ENCODE assay signal across 10 cellular contexts in the genomic region with DNA sequence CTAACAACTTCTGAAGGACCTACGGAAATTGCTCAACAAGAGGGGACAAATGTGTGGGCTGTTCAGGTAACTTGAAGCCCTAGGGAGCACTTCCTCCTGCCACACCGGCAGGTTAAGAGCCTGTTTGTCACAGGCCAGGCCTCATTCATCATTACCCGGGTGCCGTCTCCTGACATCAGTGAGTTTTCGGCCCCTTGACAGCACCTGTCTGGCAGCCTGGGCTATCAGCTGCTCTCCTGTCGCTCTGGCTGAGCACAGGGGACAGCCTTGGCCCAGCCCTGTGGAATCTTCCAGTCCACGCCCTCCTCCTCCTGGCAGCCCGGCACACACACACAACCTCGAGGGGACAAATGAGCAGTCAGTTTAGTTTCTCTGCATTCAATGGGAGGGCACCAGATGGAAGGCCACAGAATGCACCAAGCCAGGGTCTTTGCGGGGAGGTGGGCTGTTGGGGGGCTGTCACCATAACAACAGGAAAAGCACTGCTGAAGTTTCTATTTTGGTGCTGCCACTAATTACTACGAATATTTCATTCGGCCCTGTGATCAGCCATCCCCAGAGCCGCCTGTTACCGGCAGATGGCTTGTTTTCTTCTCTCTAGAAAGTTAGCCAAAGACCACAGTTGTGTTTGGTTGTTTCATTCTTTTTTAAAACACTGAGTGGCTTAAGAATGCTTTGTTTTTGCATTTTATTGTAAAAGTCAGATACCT.
DNase-seq lines count a peak whose midpoint lies in the region; ATAC-seq and TF ChIP-seq lines count a peak whose summit lies in the region.
"Had no signal": no experiment of that assay in that cellular context is flagged by ENCODE, and none has a peak within 500 bp of the region (broad histone marks: within the 10 kb centered on the region; RNA-seq: fewer than 3 reads in every experiment).

No MANE protein-coding gene starts in this region.

- no peak overlapping the region for H2BK12ac ChIP-seq in H9 (ENCODE audit: insufficient read length, low read depth, low read length)

- no peak for TF ChIP-seq EP300 in sigmoid colon (IDR thresholded peaks at IDR 0.05)

- no peak overlapping the region for H3K4ac ChIP-seq in H9 (ENCODE audit: low read depth, low read length)

- no peaks in the 10 kb centered on the region for H3K9me3 ChIP-seq in H9 (ENCODE audit: control insufficient read depth, low read depth, low read length)
- H3K9me3 ChIP-seq in left lung, result no peaks in the 10 kb centered on the region
- peaks cover 0 to 2% (median 0%) of the 10 kb centered on the region in 4 donors for H3K9me3 ChIP-seq in sigmoid colon

- H4K8ac ChIP-seq in H9 (replicated peaks; ENCODE audit: insufficient read length, low read depth, low read length), result no peak overlapping the region

- H2BK15ac ChIP-seq in H9 (ENCODE audit: low read depth, low read length), result no peak overlapping the region

- H4K91ac ChIP-seq in H9 (ENCODE audit: insufficient read length, low read depth, low read length), result no peak overlapping the region

- H3K23ac ChIP-seq in H9 (ENCODE audit: insufficient read length, low read depth, low read length), result no peak overlapping the region

- ATAC-seq in left lung, result peak; percentile 92
- ATAC-seq in activated T-cell treated with anti-CD3 and anti-CD28 coated beads, Interleukin-2, amount 50 U/mL, for 72 hours (replicated peaks in 1 of 2), result no peak

- no peaks in the 10 kb centered on the region for H3K23me2 ChIP-seq in H9 (ENCODE audit: insufficient read length, low read depth, low read length, poor library complexity, severe bottlenecking)

- H3K14ac ChIP-seq in H9 (ENCODE audit: insufficient read depth, low read length), result no peak overlapping the region

- no peak overlapping the region for H3K18ac ChIP-seq in H9 (ENCODE audit: insufficient read length, low read depth, low read length)

- no peak overlapping the region for H2AK5ac ChIP-seq in H9 (ENCODE audit: insufficient read length, low read length)

- DNase-seq in DMS153 treated with DMSO at 0.1 percent for 48 hours (lab: John Stamatoyannopoulos, UW; ENCODE audit: unreplicated experiment), result peak; percentile 4
- peak; percentile 55 for DNase-seq in H9
- DNase-seq in NCI-H69 (lab: John Stamatoyannopoulos, UW), result peak; percentile 57
- peak; percentile 39 to 76 for DNase-seq in left lung
- DNase-seq in activated T-cell treated with anti-CD3 and anti-CD28 coated beads, Interleukin-2, amount 50 U/mL, for 72 hours, result no peak
- no peak for DNase-seq in brain microvascular endothelial cell
- DNase-seq in sigmoid colon, result no peak
- no peak for DNase-seq in NCI-H1930 (lab: John Stamatoyannopoulos, UW)

- H3K9ac ChIP-seq in H9 (ENCODE audit: extremely low read depth, insufficient read length, low read length), result no peak overlapping the region

- in situ Hi-C loops in brain microvascular endothelial cell (cut with HindIII; ENCODE audit: low pct_ligation_motif_present, low sequenced_read_pairs), result no loop called here

- no peaks in the 10 kb centered on the region for H3K79me2 ChIP-seq in H9 (ENCODE audit: insufficient read depth, low read length)

- no CpG with 5 or more reads among the region's 14 CpGs for WGBS in H9 (ENCODE audit: extremely low coverage, insufficient read length, low lambda C conversion rate)
- WGBS in sigmoid colon, 2 donors, result 52 to 57% methylated on average over 14 of the region's 14 CpGs

- no peak overlapping the region for H3K27ac ChIP-seq in H9 (ENCODE audit: insufficient read length, low read depth, low read length)
- H3K27ac ChIP-seq in left lung, result no peak overlapping the region
- no peak overlapping the region for H3K27ac ChIP-seq in brain microvascular endothelial cell
- peak overlapping the region in 1 of 4 donors; percentile 7 for H3K27ac ChIP-seq in sigmoid colon

- no peak overlapping the region for H4K5ac ChIP-seq in H9 (ENCODE audit: insufficient read length, low read depth, low read length)

- H3K27me3 ChIP-seq in H9 (ENCODE audit: insufficient read depth, low read length) (no peaks in the 10 kb centered on the region), left lung (no peaks in the 10 kb centered on the region), brain microvascular endothelial cell (replicated peaks) (no peaks in the 10 kb centered on the region), sigmoid colon (no peaks in the 10 kb centered on the region)

- peaks cover 8 to 17% of the 10 kb centered on the region in 2 experiments for H3K4me1 Mint-ChIP-seq in H9
- H3K4me1 Mint-ChIP-seq in activated T-cell treated with anti-CD3 and anti-CD28 coated beads, Interleukin-2, amount 50 U/mL, for 72 hours (ENCODE audit: low read depth), result no peaks in the 10 kb centered on the region
- H3K4me1 Mint-ChIP-seq: central memory CD8-positive, alpha-beta T cell had no signal

- H3K4me1 ChIP-seq in H9 (ENCODE audit: insufficient read depth, low read length) (no peaks in the 10 kb centered on the region), left lung (no peaks in the 10 kb centered on the region), sigmoid colon (peaks cover 0 to 9% (median 7%) of the 10 kb centered on the region in 4 donors)

- no peaks in the 10 kb centered on the region for H3K79me1 ChIP-seq in H9 (ENCODE audit: insufficient read depth, low read depth, low read length, poor library complexity, severe bottlenecking)

- H3K36me3 Mint-ChIP-seq in H9 (ENCODE audit: insufficient read depth in 1 of 3, low read depth in 3 of 3), result peaks cover 13 to 45% (median 21%) of the 10 kb centered on the region in 3 experiments
- H3K36me3 Mint-ChIP-seq in activated T-cell treated with anti-CD3 and anti-CD28 coated beads, Interleukin-2, amount 50 U/mL, for 72 hours (ENCODE audit: insufficient read depth in 2 of 2), result peaks cover 3% of the 10 kb centered on the region in 2 donors

- H3K27me3 Mint-ChIP-seq in H9 (ENCODE audit: low read depth), result peaks cover 2% of the 10 kb centered on the region; the same call in 1 of the 2 replicates
- H3K27me3 Mint-ChIP-seq in activated T-cell treated with anti-CD3 and anti-CD28 coated beads, Interleukin-2, amount 50 U/mL, for 72 hours (ENCODE audit: low read depth), result no peaks in the 10 kb centered on the region

- no peak overlapping the region for H2AFZ ChIP-seq in H9 (ENCODE audit: low read length)

- peaks cover 38 to 47% of the 10 kb centered on the region in 2 experiments for H3K9me3 Mint-ChIP-seq in H9
- peaks cover 4 to 9% of the 10 kb centered on the region in 2 donors for H3K9me3 Mint-ChIP-seq in activated T-cell treated with anti-CD3 and anti-CD28 coated beads, Interleukin-2, amount 50 U/mL, for 72 hours

- H4K20me1 ChIP-seq in H9 (ENCODE audit: control insufficient read depth, insufficient read depth, insufficient read length), result no peaks in the 10 kb centered on the region

- no peak overlapping the region for H2BK120ac ChIP-seq in H9 (ENCODE audit: low read depth, low read length, poor library complexity, severe bottlenecking)

- H3K4me2 ChIP-seq in H9 (ENCODE audit: insufficient read depth, insufficient read length, low read length), result no peak overlapping the region

- H3T11ph ChIP-seq in H9 (ENCODE audit: low read length), result no peak overlapping the region

- H3K56ac ChIP-seq in H9 (ENCODE audit: insufficient read length, low read depth, low read length), result no peak overlapping the region

- H3K4me3 ChIP-seq in left lung (no peak overlapping the region), brain microvascular endothelial cell (ENCODE audit: low read depth, low read length) (no peak overlapping the region), sigmoid colon (no peak overlapping the region)

- peak overlapping the region in 1 of 2 experiments; percentile 5; a peak in 1 of 5 replicates for H3K4me3 Mint-ChIP-seq in H9
- H3K4me3 Mint-ChIP-seq in activated T-cell treated with anti-CD3 and anti-CD28 coated beads, Interleukin-2, amount 50 U/mL, for 72 hours, result no peak overlapping the region
- H3K4me3 Mint-ChIP-seq: central memory CD8-positive, alpha-beta T cell; T-helper 1 cell treated with Interleukin-12 subunit alpha and Interleukin-12 subunit beta and Interleukin-4 antibody, amounts not matched to agents 30 μg/mL and 1 μg/mL, for 36 hours had no signal

- intact Hi-C loops in left lung (cut with DNase I) (no loop called here), sigmoid colon (cut with DNase I) (no loop called here)

- no peak for TF ChIP-seq POLR2A in sigmoid colon (IDR thresholded peaks at IDR 0.05)

- no peak overlapping the region for H2BK5ac ChIP-seq in H9 (ENCODE audit: insufficient read length, low read length)

- peak overlapping the region in 2 of 3 experiments; percentile 46 to 96; a peak in 3 of 7 replicates for H3K27ac Mint-ChIP-seq in H9
- no peak overlapping the region for H3K27ac Mint-ChIP-seq in activated T-cell treated with anti-CD3 and anti-CD28 coated beads, Interleukin-2, amount 50 U/mL, for 72 hours
- H3K27ac Mint-ChIP-seq: T-helper 1 cell treated with Interleukin-12 subunit alpha and Interleukin-12 subunit beta and Interleukin-4 antibody, amounts not matched to agents 30 μg/mL and 1 μg/mL, for 36 hours had no signal

- no peak overlapping the region for H2BK20ac ChIP-seq in H9 (ENCODE audit: low read depth, low read length, poor library complexity, severe bottlenecking)

- TF ChIP-seq CTCF in H9 (conservative IDR thresholded peaks at IDR 0.05) (no peak), left lung (IDR thresholded peaks at IDR 0.05) (no peak), brain microvascular endothelial cell (IDR thresholded peaks at IDR 0.05; ENCODE audit: low read depth, low read length, missing control alignments) (no peak), sigmoid colon (IDR thresholded peaks at IDR 0.05) (no peak)

- no peaks in the 10 kb centered on the region for H3K36me3 ChIP-seq in left lung
- no peaks in the 10 kb centered on the region for H3K36me3 ChIP-seq in brain microvascular endothelial cell (replicated peaks)
- no peaks in the 10 kb centered on the region for H3K36me3 ChIP-seq in sigmoid colon

Comparison
In these comparisons a context has a peak if more than half of its experiments do, and no peak if none do; other contexts are left out.
1. DNase-seq: peak in DMS153 treated with DMSO at 0.1 percent for 48 hours (single experiment), H9 (single experiment), NCI-H69 (single experiment) and left lung (2 of 2); none in activated T-cell treated with anti-CD3 and anti-CD28 coated beads, Interleukin-2, amount 50 U/mL, for 72 hours (0 of 2), brain microvascular endothelial cell (single experiment), sigmoid colon (single experiment) and NCI-H1930 (0 of 2).